In the genomic region with DNA sequence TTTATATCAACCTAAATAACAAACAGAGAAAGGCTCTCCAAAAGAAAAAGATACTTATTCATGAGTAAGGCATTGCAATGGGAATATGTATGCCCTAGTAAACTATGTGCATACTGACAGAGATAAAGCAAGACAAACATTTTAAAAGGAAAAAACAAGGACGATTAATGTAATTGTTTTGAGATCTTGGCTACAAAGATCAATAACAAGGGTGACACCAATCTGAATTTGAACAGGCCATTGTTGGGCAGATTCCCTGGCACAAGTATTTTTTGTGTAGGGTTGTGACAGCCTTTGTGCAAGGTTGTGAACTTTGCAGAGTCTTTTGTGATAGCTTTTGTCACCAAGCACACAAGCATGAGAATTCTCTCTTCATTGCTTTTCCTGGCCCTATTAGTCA, we compare ENCODE assay signal across 24 cellular contexts.
A peak's percentile ranks its signal among the peaks of the same experiment; 100 is the strongest.
DNase-seq lines count a peak whose midpoint lies in the region; ATAC-seq, FAIRE-seq and TF ChIP-seq lines count a peak whose summit lies in the region.
"Had no signal": no experiment of that assay in that cellular context is flagged by ENCODE, and none has a peak within 500 bp of the region (broad histone marks: within the 10 kb centered on the region; RNA-seq: fewer than 3 reads in every experiment).

No MANE protein-coding gene starts in this region.

- H3K27me3 Mint-ChIP-seq in activated T-helper 2 cell treated with anti-CD3 and anti-CD28 coated beads, Interferon-gamma antibody, Interleukin-2, Interleukin-4, amounts not matched to agents 10 μg/mL and 5 μg/mL and 100 μg/mL, durations not matched to agents 14 hours and 24 hours and 36 hours (ENCODE audit: low read depth) = peaks cover 34% of the 10 kb centered on the region
- H3K27me3 Mint-ChIP-seq in stimulated activated naive B cell treated with anti-CD40 and anti-IgM and Interleukin-4, amounts not matched to agents 10 μg/mL and 1 μg/mL and 100 μg/mL, for 72 hours = peaks cover 19 to 21% of the 10 kb centered on the region in 2 donors

- H3K4ac ChIP-seq in H1 (replicated peaks; ENCODE audit: insufficient read length, low read depth, low read length) = no peak overlapping the region

- H3K36me3 ChIP-seq in HUES48 (ENCODE audit: control insufficient read depth, insufficient read depth, low read length) = 0 out of 2 replicates have a peak, but pooled peaks cover 4% of the 10 kb centered on the region
- H3K36me3 ChIP-seq in H1 (ENCODE audit: control insufficient read depth in 2 of 4, insufficient read depth in 4 of 4, low read length in 3 of 4) = no peaks in the 10 kb centered on the region
- H3K36me3 ChIP-seq in iPS-18a (ENCODE audit: control insufficient read depth, low read depth, low read length) = no peaks in the 10 kb centered on the region
- H3K36me3 ChIP-seq in prostate gland = no peaks in the 10 kb centered on the region
- H3K36me3 ChIP-seq: BLaER1 treated with 17β-estradiol and CSF1 and Interleukin-3, amounts not matched to agents 10 nM and 100 nM; SJSA1 had no signal

- no peaks in the 10 kb centered on the region for H3K9me3 Mint-ChIP-seq in activated T-helper 2 cell treated with anti-CD3 and anti-CD28 coated beads, Interferon-gamma antibody, Interleukin-2, Interleukin-4, amounts not matched to agents 10 μg/mL and 5 μg/mL and 100 μg/mL, durations not matched to agents 14 hours and 24 hours and 36 hours
- no peaks in the 10 kb centered on the region for H3K9me3 Mint-ChIP-seq in stimulated activated naive B cell treated with anti-CD40 and anti-IgM and Interleukin-4, amounts not matched to agents 10 μg/mL and 1 μg/mL and 100 μg/mL, for 72 hours
- H3K9me3 Mint-ChIP-seq: CD4-positive, alpha-beta T cell had no signal

- no peak overlapping the region for H4K8ac ChIP-seq in H1 (ENCODE audit: extremely low read depth, insufficient read depth, low read length)

- CTCF ChIA-PET in H1 (lab: Charles Lee; ENCODE audit: partially characterized antibody) = interaction anchor here (0.9 to 5.6 kb wide), 6 partner anchors 8 to 447 kb away, joined by 3 to 20 read pairs (median 4); no protein-coding TSS in a partner anchor

- no peak for TF ChIP-seq CTCF in H1 (IDR thresholded peaks at IDR 0.05; ENCODE audit: control extremely low read depth in 1 of 3, insufficient read depth in 1 of 3, low read depth in 1 of 3, low read length in 3 of 3)
- no peak for TF ChIP-seq CTCF in prostate gland (IDR thresholded peaks at IDR 0.05)

- peak overlapping the region; percentile 24 to 40 for H3K4me2 ChIP-seq in H1 (ENCODE audit: insufficient read depth in 1 of 2, low read depth in 2 of 2, low read length in 2 of 2)
- H3K4me2 ChIP-seq: A549; BLaER1 treated with 17β-estradiol and CSF1 and Interleukin-3, amounts not matched to agents 10 nM and 100 nM had no signal

- POLR2A ChIA-PET in H1 (lab: Charles Lee; ENCODE audit: partially characterized antibody) = no interaction called here

- H3K23me2 ChIP-seq in H1 (ENCODE audit: low read depth, low read length) = peaks cover 2% of the 10 kb centered on the region; the same call in 1 of the 2 replicates

- DNase-seq in H1 (ENCODE audit: low read depth in 1 of 2, low spot score in 2 of 2) = no peak
- no peak for DNase-seq in T-helper 1 cell
- DNase-seq in prostate gland (ENCODE audit: low spot score) = no peak
- no peak for DNase-seq in activated T-helper 2 cell treated with anti-CD3 and anti-CD28 coated beads, Interferon-gamma antibody, Interleukin-2, Interleukin-4, amounts not matched to agents 10 μg/mL and 5 μg/mL and 100 μg/mL, durations not matched to agents 14 hours and 24 hours and 36 hours (ENCODE audit: low spot score)
- DNase-seq in stimulated activated naive B cell treated with anti-CD40 and anti-IgM and Interleukin-4, amounts not matched to agents 10 μg/mL and 1 μg/mL and 100 μg/mL, for 72 hours = no peak
- DNase-seq: AML-193; CD4-positive, alpha-beta T cell; H7; Karpas-422; NCI-H1105; NCI-H1436 treated with DMSO at 0.1 percent for 48 hours; NCI-H187 treated with DMSO at 0.1 percent for 48 hours; NCI-H2107; NCI-H524 treated with DMSO at 0.1 percent for 48 hours; NCI-H774; PC-3 had no signal

- no peak for TF ChIP-seq EP300 in H1 (IDR thresholded peaks at IDR 0.05; ENCODE audit: borderline replicate concordance in 1 of 2, low read depth in 2 of 2, low read length in 2 of 2)

- H2BK12ac ChIP-seq in H1 (ENCODE audit: low read depth, low read length) = no peak overlapping the region

- intact Hi-C loops in prostate gland (cut with DNase I) = loop anchor here (10.0 kb wide), 2 partner anchors 445 to 595 kb away; no protein-coding TSS in a partner anchor
- intact Hi-C loops in activated T-helper 2 cell treated with anti-CD3 and anti-CD28 coated beads, Interferon-gamma antibody, Interleukin-2, Interleukin-4, amounts not matched to agents 10 μg/mL and 5 μg/mL and 100 μg/mL, durations not matched to agents 14 hours and 24 hours and 36 hours (cut with micrococcal nuclease) = no loop called here

- no peak overlapping the region for H2AFZ ChIP-seq in H1 (ENCODE audit: low read length)

- H3K14ac ChIP-seq in H1 (ENCODE audit: insufficient read length) = no peak overlapping the region

- TF ChIP-seq POLR2A in H1 (IDR thresholded peaks at IDR 0.05; ENCODE audit: control extremely low read depth in 1 of 2, low read depth in 2 of 2, low read length in 2 of 2) (no peak), prostate gland (IDR thresholded peaks at IDR 0.05) (no peak)

- no peaks in the 10 kb centered on the region for H3K79me1 ChIP-seq in H1 (ENCODE audit: low read depth, low read length)

- no peaks in the 10 kb centered on the region for H3K79me2 ChIP-seq in H1 (ENCODE audit: control insufficient read depth in 1 of 2, insufficient read depth in 2 of 2, low read length in 2 of 2)

- FAIRE-seq in H1 (lab: Jason Lieb, UNC) = peak; percentile 62
- FAIRE-seq: A549, GM18507, HepG2 had no signal

- no peak overlapping the region for H2BK15ac ChIP-seq in H1 (ENCODE audit: low read length)

- no peak overlapping the region for H2AK5ac ChIP-seq in H1 (ENCODE audit: low read depth, low read length)

- H4K20me1 ChIP-seq in H1 (replicated peaks in 1 of 2; ENCODE audit: control insufficient read depth in 1 of 2, insufficient read depth in 2 of 2, low read length in 2 of 2) = no peaks in the 10 kb centered on the region
- H4K20me1 ChIP-seq: BLaER1 treated with 17β-estradiol and CSF1 and Interleukin-3, amounts not matched to agents 10 nM and 100 nM had no signal

- H3K56ac ChIP-seq in H1 (replicated peaks; ENCODE audit: insufficient read length, low read depth, low read length) = no peak overlapping the region

- H2BK20ac ChIP-seq in H1 (ENCODE audit: low read length) = no peak overlapping the region

- no peaks in the 10 kb centered on the region for H3K36me3 Mint-ChIP-seq in activated T-helper 2 cell treated with anti-CD3 and anti-CD28 coated beads, Interferon-gamma antibody, Interleukin-2, Interleukin-4, amounts not matched to agents 10 μg/mL and 5 μg/mL and 100 μg/mL, durations not matched to agents 14 hours and 24 hours and 36 hours (ENCODE audit: low read depth)
- H3K36me3 Mint-ChIP-seq in stimulated activated naive B cell treated with anti-CD40 and anti-IgM and Interleukin-4, amounts not matched to agents 10 μg/mL and 1 μg/mL and 100 μg/mL, for 72 hours = no peaks in the 10 kb centered on the region

- ATAC-seq in stimulated activated naive B cell treated with anti-CD40 and anti-IgM and Interleukin-4, amounts not matched to agents 10 μg/mL and 1 μg/mL and 100 μg/mL, for 72 hours (replicated peaks) = no peak
- ATAC-seq: A549, HepG2, PC-3, Right ventricle myocardium inferior had no signal

- no peak overlapping the region for H2BK120ac ChIP-seq in H1 (replicated peaks; ENCODE audit: low read depth, low read length)

- H3K23ac ChIP-seq in H1 (ENCODE audit: insufficient read length) = no peak overlapping the region

- no peaks in the 10 kb centered on the region for H3K9me3 ChIP-seq in HUES48 (ENCODE audit: control insufficient read depth, insufficient read depth, low read length)
- H3K9me3 ChIP-seq in H1 (ENCODE audit: insufficient read depth in 2 of 2, low read depth in 1 of 2, low read length in 1 of 2) = no peaks in the 10 kb centered on the region
- H3K9me3 ChIP-seq in iPS-18a (ENCODE audit: control insufficient read depth, low read depth, low read length) = no peaks in the 10 kb centered on the region
- no peaks in the 10 kb centered on the region for H3K9me3 ChIP-seq in prostate gland
- H3K9me3 ChIP-seq: A549, SJSA1 had no signal

- H4K91ac ChIP-seq in H1 (replicated peaks; ENCODE audit: insufficient read length, low read length) = no peak overlapping the region

- H3K4me3 ChIP-seq in HUES48 (ENCODE audit: low read depth, low read length) (peak overlapping the region; percentile 56), H1 (ENCODE audit: extremely low read depth in 1 of 4, insufficient read depth in 2 of 4, low read depth in 3 of 4, low read length in 4 of 4) (peak overlapping the region in 2 of 4 experiments; percentile 1 to 16; a peak in 4 of 8 replicates), iPS-18a (ENCODE audit: low read length) (peak overlapping the region; percentile 26), prostate gland (no peak overlapping the region)
- H3K4me3 ChIP-seq: A549; BLaER1 treated with 17β-estradiol and CSF1 and Interleukin-3, amounts not matched to agents 10 nM and 100 nM; SJSA1 had no signal

- H3K27ac ChIP-seq in HUES48 (ENCODE audit: low read depth, low read length) (peak overlapping the region; percentile 78), H1 (ENCODE audit: low read depth, low read length) (no peak overlapping the region), iPS-18a (ENCODE audit: low read length) (no peak overlapping the region), prostate gland (no peak overlapping the region)
- H3K27ac ChIP-seq: A549; BLaER1 treated with 17β-estradiol and CSF1 and Interleukin-3, amounts not matched to agents 10 nM and 100 nM; SJSA1 had no signal

- no peaks in the 10 kb centered on the region for H3K4me1 Mint-ChIP-seq in activated T-helper 2 cell treated with anti-CD3 and anti-CD28 coated beads, Interferon-gamma antibody, Interleukin-2, Interleukin-4, amounts not matched to agents 10 μg/mL and 5 μg/mL and 100 μg/mL, durations not matched to agents 14 hours and 24 hours and 36 hours (ENCODE audit: low read depth)
- H3K4me1 Mint-ChIP-seq in stimulated activated naive B cell treated with anti-CD40 and anti-IgM and Interleukin-4, amounts not matched to agents 10 μg/mL and 1 μg/mL and 100 μg/mL, for 72 hours = no peaks in the 10 kb centered on the region

- 48% methylated on average over 1 of the region's 1 CpG; no CpG with 5 or more reads in 1 of the 2 experiments for WGBS in H1 (ENCODE audit: extremely low coverage in 1 of 2, insufficient coverage in 1 of 2, insufficient read length in 1 of 2, insufficient replicate concordance in 2 of 2, low coverage in 1 of 2, low lambda C conversion rate in 2 of 2, missing lambda C conversion rate in 1 of 2), 2 experiments
- WGBS in prostate gland = 44% methylated on average over 1 of the region's 1 CpG

- TF ChIP-seq RAD21 in H1 (IDR thresholded peaks at IDR 0.05 in 1 of 2, conservative IDR thresholded peaks at IDR 0.05 in 1 of 2; ENCODE audit: low read depth in 2 of 2, low read length in 2 of 2) = no peak

- H3K9ac ChIP-seq in HUES48 (ENCODE audit: low read depth, low read length) (peak overlapping the region; percentile 58; the same call in 1 of the 2 replicates), H1 (replicated peaks in 1 of 4; ENCODE audit: extremely low read depth in 1 of 4, low read depth in 3 of 4, low read length in 3 of 4) (no peak overlapping the region), iPS-18a (ENCODE audit: low read length) (no peak overlapping the region)
- H3K9ac ChIP-seq: BLaER1 treated with 17β-estradiol and CSF1 and Interleukin-3, amounts not matched to agents 10 nM and 100 nM had no signal

- no peak overlapping the region for H4K5ac ChIP-seq in H1 (ENCODE audit: insufficient read length, low read depth, low read length)

- H3K4me1 ChIP-seq in HUES48 (ENCODE audit: control insufficient read depth, insufficient read depth, low read length) (peaks cover 86% of the 10 kb centered on the region), H1 (replicated peaks in 1 of 4; ENCODE audit: control insufficient read depth in 3 of 4, insufficient read depth in 4 of 4, low read length in 3 of 4) (peaks cover 6 to 40% (median 26%) of the 10 kb centered on the region in 4 experiments), iPS-18a (ENCODE audit: control insufficient read depth, low read depth, low read length) (peaks cover 59% of the 10 kb centered on the region), prostate gland (replicated peaks) (no peaks in the 10 kb centered on the region)
- H3K4me1 ChIP-seq: A549; BLaER1 treated with 17β-estradiol and CSF1 and Interleukin-3, amounts not matched to agents 10 nM and 100 nM; SJSA1 had no signal

- H3K4me3 Mint-ChIP-seq in activated T-helper 2 cell treated with anti-CD3 and anti-CD28 coated beads, Interferon-gamma antibody, Interleukin-2, Interleukin-4, amounts not matched to agents 10 μg/mL and 5 μg/mL and 100 μg/mL, durations not matched to agents 14 hours and 24 hours and 36 hours (ENCODE audit: low read depth) = no peak overlapping the region
- H3K4me3 Mint-ChIP-seq in stimulated activated naive B cell treated with anti-CD40 and anti-IgM and Interleukin-4, amounts not matched to agents 10 μg/mL and 1 μg/mL and 100 μg/mL, for 72 hours = no peak overlapping the region
- H3K4me3 Mint-ChIP-seq: CD4-positive, alpha-beta T cell had no signal

- H2BK5ac ChIP-seq in H1 (ENCODE audit: low read depth, low read length) = peak overlapping the region; percentile 2; the same call in 1 of the 2 replicates

- H3K18ac ChIP-seq in H1 (ENCODE audit: extremely low read depth, low read length) = no peak overlapping the region; the same call in 1 of the 2 replicates

- H3K27me3 ChIP-seq in HUES48 (ENCODE audit: control insufficient read depth, insufficient read depth, low read length) (no peaks in the 10 kb centered on the region), H1 (replicated peaks in 1 of 4; ENCODE audit: control insufficient read depth in 3 of 4, extremely low read depth in 1 of 4, insufficient read depth in 3 of 4, low read length in 3 of 4) (peaks cover 0 to 3% (median under 1%) of the 10 kb centered on the region in 4 experiments; a peak in 2 of 7 replicates), iPS-18a (ENCODE audit: control insufficient read depth, insufficient read depth, low read length) (peaks cover 6% of the 10 kb centered on the region), prostate gland (replicated peaks; ENCODE audit: insufficient read depth) (no peaks in the 10 kb centered on the region)
- H3K27me3 ChIP-seq: BLaER1 treated with 17β-estradiol and CSF1 and Interleukin-3, amounts not matched to agents 10 nM and 100 nM had no signal

- H3K27ac Mint-ChIP-seq in activated T-helper 2 cell treated with anti-CD3 and anti-CD28 coated beads, Interferon-gamma antibody, Interleukin-2, Interleukin-4, amounts not matched to agents 10 μg/mL and 5 μg/mL and 100 μg/mL, durations not matched to agents 14 hours and 24 hours and 36 hours = no peak overlapping the region
- H3K27ac Mint-ChIP-seq in stimulated activated naive B cell treated with anti-CD40 and anti-IgM and Interleukin-4, amounts not matched to agents 10 μg/mL and 1 μg/mL and 100 μg/mL, for 72 hours = no peak overlapping the region
- H3K27ac Mint-ChIP-seq: CD4-positive, alpha-beta T cell had no signal

Comparison
In these comparisons a context has a peak if more than half of its experiments do, and no peak if none do; other contexts are left out.
1. H3K4me3 ChIP-seq: peak in HUES48 (single experiment) and iPS-18a (single experiment); none in prostate gland (0 of 2).